ENCODE assay signal across 21 cellular contexts in genomic region chr4:89048906-89049601, GRCh38.
"Had no signal": no experiment of that assay in that cellular context is flagged by ENCODE, and none has a peak within 500 bp of the region (broad histone marks: within the 10 kb centered on the region; RNA-seq: fewer than 3 reads in every experiment).

No MANE protein-coding gene starts in this region.

- H3K27ac Mint-ChIP-seq: naive thymus-derived CD4-positive, alpha-beta T cell; nephron progenitor cell; stimulated activated naive B cell treated with anti-CD40 and anti-IgM and Interleukin-4, amounts not matched to agents 10 μg/mL and 1 μg/mL and 100 μg/mL, for 72 hours had no signal

- FAIRE-seq: endometrium, frontal cortex had no signal

- H3K36me3 Mint-ChIP-seq: stimulated activated naive B cell treated with anti-CD40 and anti-IgM and Interleukin-4, amounts not matched to agents 10 μg/mL and 1 μg/mL and 100 μg/mL, for 72 hours had no signal

- DNase-seq: effector memory CD4-positive, alpha-beta T cell; heart left ventricle; hippocampal formation; kidney glomerular epithelial cell; naive thymus-derived CD4-positive, alpha-beta T cell; nephron progenitor cell; ovary; sigmoid colon; stimulated activated CD4-positive, alpha-beta T cell treated with anti-CD3 and anti-CD28 coated beads, Interleukin-2, amount 100 ng/mL, for 24 hours; stimulated activated CD4-positive, alpha-beta T cell treated with anti-CD3 and anti-CD28 coated beads, Interleukin-4, amount 100 ng/mL, for 4 hours; stimulated activated naive B cell treated with anti-CD40 and anti-IgM and Interleukin-4, amounts not matched to agents 10 μg/mL and 1 μg/mL and 100 μg/mL, for 72 hours; stimulated activated naive CD8-positive, alpha-beta T cell treated with anti-CD3 and anti-CD28 coated beads, Interleukin-15, amount 100 ng/mL, for 72 hours; testis; upper lobe of right lung had no signal

- H3K4me1 Mint-ChIP-seq: stimulated activated naive CD8-positive, alpha-beta T cell treated with anti-CD3 and anti-CD28 coated beads, Interleukin-15, amount 100 ng/mL, for 72 hours had no signal

- H3K4me3 Mint-ChIP-seq: naive thymus-derived CD4-positive, alpha-beta T cell; nephron progenitor cell; stimulated activated naive B cell treated with anti-CD40 and anti-IgM and Interleukin-4, amounts not matched to agents 10 μg/mL and 1 μg/mL and 100 μg/mL, for 72 hours; stimulated activated naive CD8-positive, alpha-beta T cell treated with anti-CD3 and anti-CD28 coated beads, Interleukin-15, amount 100 ng/mL, for 72 hours had no signal

- H3K4me3 ChIP-seq: heart left ventricle, ovary, right atrium auricular region, sigmoid colon, skin epidermis, testis, tibial nerve, upper lobe of right lung, vagina had no signal

- ATAC-seq: esophagus mucosa; heart left ventricle; naive thymus-derived CD4-positive, alpha-beta T cell; stimulated activated naive B cell treated with anti-CD40 and anti-IgM and Interleukin-4, amounts not matched to agents 10 μg/mL and 1 μg/mL and 100 μg/mL, for 72 hours; stimulated activated naive CD8-positive, alpha-beta T cell treated with anti-CD3 and anti-CD28 coated beads, Interleukin-15, amount 100 ng/mL, for 72 hours; upper lobe of right lung had no signal

- H3K9me3 Mint-ChIP-seq: stimulated activated naive CD8-positive, alpha-beta T cell treated with anti-CD3 and anti-CD28 coated beads, Interleukin-15, amount 100 ng/mL, for 72 hours had no signal
